In the genomic region with DNA sequence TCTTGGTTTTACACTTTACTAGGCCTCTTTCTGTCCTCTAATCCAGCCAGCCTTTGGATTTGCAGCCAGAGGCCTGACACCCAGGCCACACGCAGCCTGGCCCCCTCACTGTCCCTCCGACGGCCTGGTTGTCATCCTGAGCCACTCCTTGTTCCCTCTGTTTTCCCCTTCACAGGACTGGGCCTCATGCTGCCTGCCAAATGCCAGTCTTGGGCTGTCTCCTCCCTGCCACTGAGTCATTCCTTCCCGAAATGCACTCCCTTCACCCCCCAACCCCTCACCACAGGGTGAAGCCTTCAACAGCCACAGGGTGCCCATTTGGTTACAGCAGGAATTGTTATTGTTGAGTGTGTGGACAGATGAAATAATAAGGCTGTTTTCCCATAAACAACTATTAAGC, we compare ENCODE assay signal across 16 cellular contexts. TPM values are rescaled to one million over a fixed set of nuclear protein-coding genes. Genes with fewer than 3 reads are reported as not detected.
DNase-seq lines count a peak whose midpoint lies in the region; ATAC-seq, FAIRE-seq and TF ChIP-seq lines count a peak whose summit lies in the region.
"Had no signal": no experiment of that assay in that cellular context is flagged by ENCODE, and none has a peak within 500 bp of the region (broad histone marks: within the 10 kb centered on the region; RNA-seq: fewer than 3 reads in every experiment).

No MANE protein-coding gene starts in this region.

- H3K36me3 ChIP-seq in ascending aorta: no peaks in the 10 kb centered on the region
- H3K36me3 ChIP-seq in heart left ventricle: peaks cover 0 to 4% (median 0%) of the 10 kb centered on the region in 9 donors
- H3K36me3 ChIP-seq: lower lobe of right lung, upper lobe of right lung, WERI-Rb-1 had no signal

- H3K4me3 ChIP-seq in ascending aorta (no peak overlapping the region), heart left ventricle (no peak overlapping the region), skeletal muscle cell (ENCODE audit: low read depth, low read length) (no peak overlapping the region), coronary artery (no peak overlapping the region)
- H3K4me3 ChIP-seq: lower lobe of right lung, upper lobe of right lung had no signal

- H3K4me1 ChIP-seq in ascending aorta (peaks cover 6 to 21% of the 10 kb centered on the region in 2 donors), heart left ventricle (peaks cover 4 to 59% (median 29%) of the 10 kb centered on the region in 12 donors)
- H3K4me1 ChIP-seq: upper lobe of right lung had no signal

- intact Hi-C loops in ascending aorta (cut with DNase I) (no loop called here), heart left ventricle (cut with DNase I) (no loop called here)

- H3K27me3 ChIP-seq in ascending aorta: no peaks in the 10 kb centered on the region
- H3K27me3 ChIP-seq in heart left ventricle: no peaks in the 10 kb centered on the region
- H3K27me3 ChIP-seq: upper lobe of right lung had no signal

- WGBS in heart left ventricle, 4 donors: 40 to 50% (median 45%) methylated on average over 4 of the region's 4 CpGs

- DNase-seq in H54 (ENCODE audit: insufficient read length, low spot score) (peak; percentile 70), ascending aorta (ENCODE audit: low spot score in 2 of 2) (no peak), heart left ventricle (peak in 4 of 5 donors; percentile 45 to 87 (median 56)), skeletal muscle cell (ENCODE audit: low read depth) (peak; percentile 14), activated gamma-delta T cell (lab: John Stamatoyannopoulos, UW) (no peak), GM13977 (ENCODE audit: low spot score) (no peak), coronary artery (ENCODE audit: low spot score) (no peak), hippocampal formation (lab: John Stamatoyannopoulos, UW) (no peak)
- DNase-seq: activated T-cell treated with anti-CD3 and anti-CD28 coated beads, Interleukin-2, amount 50 U/mL, for 72 hours; CD4-positive, alpha-beta memory T cell; Kasumi-1; lower lobe of right lung; retina; upper lobe of right lung; WERI-Rb-1 had no signal

- H3K9me3 ChIP-seq in ascending aorta: no peaks in the 10 kb centered on the region
- no peaks in the 10 kb centered on the region for H3K9me3 ChIP-seq in heart left ventricle
- H3K9me3 ChIP-seq: lower lobe of right lung, upper lobe of right lung had no signal

- ATAC-seq in heart left ventricle: peak; percentile 63 to 80 (median 74)
- ATAC-seq: activated T-cell treated with anti-CD3 and anti-CD28 coated beads, Interleukin-2, amount 50 U/mL, for 72 hours; lower lobe of right lung; upper lobe of right lung had no signal

- peak overlapping the region; percentile 77 to 78 for H3K27ac ChIP-seq in ascending aorta
- peak overlapping the region; percentile 2 to 97 (median 72) for H3K27ac ChIP-seq in heart left ventricle
- H3K27ac ChIP-seq in coronary artery: peak overlapping the region in 1 of 2 donors; percentile 50
- H3K27ac ChIP-seq: lower lobe of right lung, upper lobe of right lung, WERI-Rb-1 had no signal

- in situ Hi-C loops in GM13977 (cut with MboI; ENCODE audit: low pct_unique_long_range_greater_than_20kb, low sequenced_read_pairs, unreplicated experiment): no loop called here

- TF ChIP-seq CTCF in ascending aorta (IDR thresholded peaks at IDR 0.05): no peak
- no peak for TF ChIP-seq CTCF in heart left ventricle (IDR thresholded peaks at IDR 0.05)
- no peak for TF ChIP-seq CTCF in GM13977 (IDR thresholded peaks at IDR 0.05; ENCODE audit: extremely low read depth, insufficient read depth, missing control alignments)
- TF ChIP-seq CTCF in coronary artery (IDR thresholded peaks at IDR 0.05): no peak

- no peak for TF ChIP-seq POLR2A in H54 (IDR thresholded peaks at IDR 0.05; ENCODE audit: low read depth, low read length)
- TF ChIP-seq POLR2A in heart left ventricle (IDR thresholded peaks at IDR 0.05): no peak

- peak; percentile 67 for FAIRE-seq in H54 (lab: Jason Lieb, UNC)
- FAIRE-seq: frontal cortex had no signal

RNA-seq across cellular contexts. Expression of gene ACOT11, which starts 21.3 kb away (rescaled TPM):
- total RNA-seq in ascending aorta (30.4 TPM), heart left ventricle (10 to 100 TPM; 33.2 to 69.3 (median 55.9) TPM)
- 10 to 100 TPM; 40.8 to 60.8 TPM for polyA plus RNA-seq in heart left ventricle
- polyA plus RNA-seq: CD4-positive, alpha-beta memory T cell had no signal

RNA-seq across cellular contexts. Expression of gene FAM151A, which starts 54.0 kb away (rescaled TPM):
- total RNA-seq in ascending aorta (not detected), heart left ventricle (1 to 10 TPM in 3 of 9 donors, under 1 TPM in 6; 0.19 to 1.9 (median 0.53) TPM)
- 1 to 10 TPM in 1 of 2 donors, under 1 TPM in 1; 0.35 to 1.9 TPM for polyA plus RNA-seq in heart left ventricle
- total RNA-seq: activated T-cell treated with anti-CD3 and anti-CD28 coated beads, Interleukin-2, amount 50 U/mL, for 72 hours; CD4-positive, alpha-beta memory T cell; frontal cortex; lower lobe of right lung; upper lobe of right lung had no signal
- polyA plus RNA-seq: CD4-positive, alpha-beta memory T cell had no signal

Comparison
In these comparisons a context has a peak if more than half of its experiments do, and no peak if none do; other contexts are left out.
1. DNase-seq: peak in H54 (single experiment), heart left ventricle (4 of 5) and skeletal muscle cell (single experiment); none in ascending aorta (0 of 2), activated gamma-delta T cell (single experiment), GM13977 (single experiment), coronary artery (single experiment) and hippocampal formation (0 of 2).